ENCODE assay signal across 22 cellular contexts in the genomic region with DNA sequence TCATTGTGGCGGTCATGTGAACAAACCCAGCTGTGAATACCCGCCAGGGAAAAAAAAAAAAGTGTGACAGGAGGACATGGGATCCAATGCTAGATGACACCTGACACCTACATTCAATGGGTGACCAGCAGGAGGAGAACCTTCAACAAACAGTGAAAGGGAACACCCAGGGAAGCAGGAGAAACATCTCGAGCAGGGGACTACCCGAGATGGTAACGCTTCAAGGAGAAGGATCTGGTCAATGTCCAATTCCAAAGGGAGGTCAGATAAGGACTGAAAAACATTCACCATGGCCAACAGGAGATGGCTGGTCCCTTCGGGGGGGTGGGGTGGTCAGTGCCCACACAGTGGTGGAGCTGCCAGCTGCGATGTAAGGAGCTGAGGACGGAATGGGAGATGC. TPM values are rescaled to one million over a fixed set of nuclear protein-coding genes. Genes with fewer than 3 reads are reported as not detected.
DNase-seq lines count a peak whose midpoint lies in the region; ATAC-seq, FAIRE-seq and TF ChIP-seq lines count a peak whose summit lies in the region.
"Had no signal": no experiment of that assay in that cellular context is flagged by ENCODE, and none has a peak within 500 bp of the region (broad histone marks: within the 10 kb centered on the region; RNA-seq: fewer than 3 reads in every experiment).

No MANE protein-coding gene starts in this region.

- no peaks in the 10 kb centered on the region for H3K4me1 ChIP-seq in K562 (replicated peaks in 1 of 2; ENCODE audit: control insufficient read depth in 2 of 2, insufficient read depth in 2 of 2, low read length in 2 of 2)
- peaks cover 0 to 13% (median 5%) of the 10 kb centered on the region in 3 donors for H3K4me1 ChIP-seq in pancreas
- peaks cover 47% of the 10 kb centered on the region for H3K4me1 ChIP-seq in PC-9 (replicated peaks; ENCODE audit: insufficient read depth)
- H3K4me1 ChIP-seq: BE2C, spleen had no signal

- under 1% methylated on average over 8 of the region's 8 CpGs for WGBS in K562 (ENCODE audit: insufficient coverage, low coverage, missing lambda C conversion rate)
- WGBS in pancreas, 2 donors = 38 to 48% methylated on average over 8 of the region's 8 CpGs

- no peak for TF ChIP-seq RAD21 in K562 (CRISPR knock-in tag; conservative IDR thresholded peaks at IDR 0.05 in 1 of 2, IDR thresholded peaks at IDR 0.05 in 1 of 2)

- CTCF ChIA-PET in K562 (lab: Yijun Ruan, JAX; ENCODE audit: low intra/inter-chr PET ratio) (no interaction called here), PC-9 (lab: Charles Lee) (no interaction called here)

- H3K4me3 ChIP-seq in K562 (no peak overlapping the region), pancreas (no peak overlapping the region), PC-9 (no peak overlapping the region)
- H3K4me3 ChIP-seq: GM23248, spleen had no signal

- in situ Hi-C loops in K562 (cut with MboI) = no loop called here

- H3K9ac ChIP-seq in K562 (ENCODE audit: insufficient read depth in 1 of 2, low read depth in 2 of 2, low read length in 2 of 2) = no peak overlapping the region
- H3K9ac ChIP-seq: GM23248 had no signal

- peaks cover 31% of the 10 kb centered on the region for H3F3A ChIP-seq in PC-9 (ENCODE audit: insufficient read depth, low read depth)

- H3K9me3 ChIP-seq in K562 (replicated peaks; ENCODE audit: control insufficient read depth, insufficient read depth, low read depth, low read length) (no peaks in the 10 kb centered on the region), pancreas (no peaks in the 10 kb centered on the region), PC-9 (ENCODE audit: insufficient read depth, low read depth) (0 out of 2 replicates have a peak, but pooled peaks cover 4% of the 10 kb centered on the region)
- H3K9me3 ChIP-seq: BE2C had no signal

- no peak overlapping the region for H3K27ac ChIP-seq in K562 (ENCODE audit: extremely low read depth, low read depth, low read length)
- no peak overlapping the region for H3K27ac ChIP-seq in pancreas
- no peak overlapping the region for H3K27ac ChIP-seq in PC-9
- H3K27ac ChIP-seq: GM23248, spleen had no signal

- H3K79me2 ChIP-seq in K562 (ENCODE audit: control insufficient read depth, insufficient read depth, low read length) (no peaks in the 10 kb centered on the region), PC-9 (ENCODE audit: low read depth) (peaks cover 57% of the 10 kb centered on the region)

- POLR2A ChIA-PET in K562 (lab: Yijun Ruan, JAX) (no interaction called here), PC-9 (lab: Charles Lee; ENCODE audit: unreplicated experiment) (no interaction called here)

- H3K9me1 ChIP-seq in K562 (ENCODE audit: control insufficient read depth, insufficient read depth, low read length) = no peaks in the 10 kb centered on the region

- H3K4me2 ChIP-seq in K562 (ENCODE audit: insufficient read depth, low read length) (no peak overlapping the region), PC-9 (no peak overlapping the region)

- TF ChIP-seq CTCF in K562 (IDR thresholded peaks at IDR 0.05 in 2 of 3, conservative IDR thresholded peaks at IDR 0.05 in 1 of 3; ENCODE audit: insufficient read depth in 2 of 3, low read depth in 1 of 3, low read length in 3 of 3) = no peak
- no peak for TF ChIP-seq CTCF in pancreas (IDR thresholded peaks at IDR 0.05)
- TF ChIP-seq CTCF in PC-9 (conservative IDR thresholded peaks at IDR 0.05) = no peak

- H4K20me1 ChIP-seq in K562 (replicated peaks; ENCODE audit: control insufficient read depth, insufficient read depth, low read length) (no peaks in the 10 kb centered on the region), PC-9 (ENCODE audit: insufficient read depth) (no peaks in the 10 kb centered on the region)

- no peak for TF ChIP-seq EP300 in K562 (IDR thresholded peaks at IDR 0.05; ENCODE audit: low read length)

- H3K27me3 ChIP-seq in K562 (ENCODE audit: control insufficient read depth in 2 of 2, insufficient read depth in 2 of 2, low read length in 2 of 2) (peaks cover 9 to 18% of the 10 kb centered on the region in 2 experiments; a peak in 4 of 5 replicates), pancreas (no peaks in the 10 kb centered on the region), PC-9 (ENCODE audit: insufficient read depth, low read depth) (no peaks in the 10 kb centered on the region)
- H3K27me3 ChIP-seq: spleen had no signal

- BruUV-seq in K562 (replicated peaks; lab: Mats Ljungman, UMichigan) (no TSS peak), PC-9 (replicated peaks; lab: Mats Ljungman, UMichigan) (no TSS peak)

- ATAC-seq in K562 (peak; percentile 54; the same call in 2 of the 3 replicates), pancreas (peak; percentile 39 to 63 (median 52))
- ATAC-seq: natural killer cell, Right ventricle myocardium inferior had no signal

- intact Hi-C loops in K562 (cut with micrococcal nuclease) (no loop called here), pancreas (cut with DNase I) (no loop called here), PC-9 (cut with micrococcal nuclease; ENCODE audit: unreplicated experiment) (no loop called here)

- H3K36me3 ChIP-seq in K562 (ENCODE audit: control insufficient read depth, insufficient read depth, low read length) = no peaks in the 10 kb centered on the region
- H3K36me3 ChIP-seq in pancreas = no peaks in the 10 kb centered on the region
- H3K36me3 ChIP-seq in PC-9 (ENCODE audit: low read depth) = no peaks in the 10 kb centered on the region
- H3K36me3 ChIP-seq: BE2C, spleen had no signal

- no peak for FAIRE-seq in K562 (lab: Jason Lieb, UNC)
- FAIRE-seq in pancreas (lab: Jason Lieb, UNC) = no peak
- FAIRE-seq: kidney had no signal

- no peak for TF ChIP-seq POLR2A in K562 (conservative IDR thresholded peaks at IDR 0.05)

- no peaks in the 10 kb centered on the region for H3K9me2 ChIP-seq in PC-9 (ENCODE audit: insufficient read depth)

- peak; percentile 94 for DNase-seq in DMS53 treated with DMSO at 0.1 percent for 48 hours (lab: John Stamatoyannopoulos, UW; ENCODE audit: unreplicated experiment)
- DNase-seq in HuH-7 (ENCODE audit: low spot score) = peak; percentile 52
- peak in 1 of 4 experiments; percentile 13 for DNase-seq in K562 (ENCODE audit: extremely low read depth in 1 of 4, low spot score in 3 of 4)
- DNase-seq in pancreas = peak in 3 of 6 donors; percentile 14 to 31 (median 18)
- no peak for DNase-seq in DMS153 (lab: John Stamatoyannopoulos, UW)
- no peak for DNase-seq in medulla oblongata (ENCODE audit: extremely low spot score)
- DNase-seq in PC-9 = no peak
- DNase-seq: activated CD4-positive, alpha-beta T cell treated with anti-CD3 and anti-CD28 coated beads, Interleukin-2, amount 50 U/mL, for 48 hours; activated T-cell treated with anti-CD3 and anti-CD28 coated beads for 4 hours; amniotic stem cell; BE2C; cerebellar nuclear complex; GM23248; KG1; kidney; natural killer cell; NCI-H1048; NCI-H226; spleen; stimulated activated CD8-positive, alpha-beta memory T cell treated with anti-CD3 and anti-CD28 coated beads, Interleukin-4, amount 100 ng/mL, for 48 hours; T-helper 1 cell had no signal

- H2AFZ ChIP-seq in K562 (ENCODE audit: low read depth, low read length) (no peak overlapping the region), PC-9 (no peak overlapping the region)
- H2AFZ ChIP-seq: GM23248 had no signal

TF ChIP-seq in K562, 482 proteins besides CTCF, POLR2A, EP300 and RAD21:
- TF ChIP-seq ZNF639 (CRISPR knock-in tag; conservative IDR thresholded peaks at IDR 0.05 in 1 of 2, IDR thresholded peaks at IDR 0.05 in 1 of 2) (no peak), RBM17 (IDR thresholded peaks at IDR 0.05; ENCODE audit: borderline replicate concordance, low read depth, low read length) (no peak), ZSCAN32 (CRISPR knock-in tag; IDR thresholded peaks at IDR 0.05) (no peak), CHCHD3 (CRISPR knock-in tag; IDR thresholded peaks at IDR 0.05) (no peak)
TF ChIP-seq in K562: peak in this region for 0.

RNA-seq across cellular contexts. Expression of gene PTPN14, which starts 46.3 kb away (rescaled TPM):
- total RNA-seq in K562 (2011; cell fraction: chromatin; rRNA removed; ENCODE audit: low replicate concordance) = not detected in 2 replicates
- not detected in 2 replicates for total RNA-seq in K562 (2011; cell fraction: nucleolus; rRNA removed)
- 0.08 TPM in 1 of 2 replicates, not detected in the other for total RNA-seq in K562 (2011; cell fraction: nucleoplasm; rRNA removed)
- total RNA-seq in K562 (2014; rRNA removed) (not detected in 2 replicates), K562 (2014; rRNA removed; fragmentation: Illumina TruSeq; extraction: Trizol) (not detected in 2 replicates), K562 (2015; rRNA removed; fragmentation: Illumina TruSeq; extraction: Trizol) (not detected in 2 replicates), K562 (2021) (0.29 TPM in 2 replicates), pancreas (10 to 100 TPM in 4 of 6 donors, 1 to 10 TPM in 2; 7.1 to 17.5 (median 14.9) TPM), PC-9 (2021) (59.2 and 78.9 TPM in 2 replicates)
- polyA plus RNA-seq in K562 (2011; rRNA removed) (0.03 TPM in 1 of 2 replicates, not detected in the other), K562 (2014; fragmentation: Illumina TruSeq; extraction: Trizol) (not detected in 2 replicates), K562 (2014; fragmentation: Nextera tagmentation; extraction: Ambion mirVana) (under 1 TPM in 1 of 2 experiments, not detected in 1; 0.01 TPM), K562 (2014; rRNA removed) (0.04 TPM in 1 of 2 replicates, not detected in the other), pancreas (1 to 10 TPM; 1.9 to 3.7 TPM)
- polyA plus RNA-seq in K562 (2011; cell fraction: cytosol; rRNA removed) = under 0.01 and 0.03 TPM in 2 replicates
- 0.03 TPM in 1 of 2 replicates, not detected in the other for polyA plus RNA-seq in K562 (2011; cell fraction: nucleus; rRNA removed)
- 0.04 and 0.11 TPM in 2 replicates for polyA plus RNA-seq in K562 (2012)
- under 0.01 and 0.03 TPM in 2 replicates for polyA minus RNA-seq in K562 (2011; rRNA and poly(A)+ RNA removed)
- polyA minus RNA-seq in K562 (2011; cell fraction: cytosol; rRNA and poly(A)+ RNA removed) = not detected in 2 replicates
- not detected in 2 replicates for polyA minus RNA-seq in K562 (2011; cell fraction: nucleus; rRNA and poly(A)+ RNA removed)

Comparison
In these comparisons a context has a peak if more than half of its experiments do, and no peak if none do; other contexts are left out.
1. DNase-seq: peak in DMS53 treated with DMSO at 0.1 percent for 48 hours (single experiment) and HuH-7 (single experiment); none in DMS153 (single experiment), medulla oblongata (single experiment) and PC-9 (0 of 2).
2. RNA of gene PTPN14, which starts 46.3 kb away (total RNA-seq): 59.2 to 78.9 TPM in PC-9 and 7.1 to 17.5 TPM in pancreas; 0.08 to 0.29 TPM in K562; every median in the first group is over 4 times any median in the second.